Comparison of ENCODE assay signal across 9 cellular contexts in genomic region chr3:113516115-113516505, GRCh38. TPM values are rescaled to one million over a fixed set of nuclear protein-coding genes. Genes with fewer than 3 reads are reported as not detected.
DNase-seq lines count a peak whose midpoint lies in the region; ATAC-seq and TF ChIP-seq lines count a peak whose summit lies in the region.
"Had no signal": no experiment of that assay in that cellular context is flagged by ENCODE, and none has a peak within 500 bp of the region (broad histone marks: within the 10 kb centered on the region; RNA-seq: fewer than 3 reads in every experiment).

No MANE protein-coding gene starts in this region.

- peaks cover 13% of the 10 kb centered on the region for H3K79me2 ChIP-seq in ACC112 (ENCODE audit: control insufficient read depth, insufficient read depth, low read length, unreplicated experiment)

- H3K9ac ChIP-seq in SK-N-MC (ENCODE audit: insufficient read length) = no peak overlapping the region

- ATAC-seq in left lung (peak; percentile 41), HG03439 (IDR thresholded peaks at IDR 0.05; ENCODE audit: unreplicated experiment) (no peak)

- no peak overlapping the region for H3K27ac ChIP-seq in ACC112 (ENCODE audit: low read depth, low read length)
- no peak overlapping the region for H3K27ac ChIP-seq in SK-N-MC
- H3K27ac ChIP-seq in left lung = peak overlapping the region in 1 of 2 donors; percentile 35

- peak; percentile 18 for DNase-seq in G401 (ENCODE audit: low spot score)
- DNase-seq in SK-N-MC (ENCODE audit: low read depth, low spot score) = no peak
- DNase-seq in left lung = no peak
- no peak for DNase-seq in HEK293T (ENCODE audit: extremely low spot score)
- no peak for DNase-seq in SK-N-DZ (ENCODE audit: low spot score)
- no peak for DNase-seq in NCI-H1694 (lab: John Stamatoyannopoulos, UW)
- DNase-seq: NCI-H2029 treated with DMSO at 0.1 percent for 48 hours had no signal

- no peak for TF ChIP-seq CTCF in left lung (IDR thresholded peaks at IDR 0.05)

- no peak overlapping the region for H2AFZ ChIP-seq in ACC112 (ENCODE audit: low read length, unreplicated experiment)

- intact Hi-C loops in left lung (cut with DNase I) = no loop called here

- no peaks in the 10 kb centered on the region for H3K9me3 ChIP-seq in SK-N-MC (ENCODE audit: low read depth, low read length)
- no peaks in the 10 kb centered on the region for H3K9me3 ChIP-seq in left lung

- H3K36me3 ChIP-seq in ACC112 (ENCODE audit: insufficient read depth, low read length) (no peaks in the 10 kb centered on the region), SK-N-MC (ENCODE audit: insufficient read depth, low read length) (no peaks in the 10 kb centered on the region), left lung (no peaks in the 10 kb centered on the region)

- in situ Hi-C loops in G401 (cut with HindIII; ENCODE audit: low sequenced_read_pairs) = no loop called here

- H3K4me3 ChIP-seq in ACC112 (ENCODE audit: low read depth, low read length) (peak overlapping the region; percentile 90; the same call in 1 of the 2 replicates), SK-N-MC (peak overlapping the region; percentile 97), left lung (peak overlapping the region in 1 of 2 donors; percentile 72)

- CTCF ChIA-PET in HEK293T (lab: Yijun Ruan, JAX) = interaction anchor here (0.7 to 1.6 kb wide), 4 partner anchors 20 to 145 kb away, joined by 3 to 6 read pairs (median 4); no protein-coding TSS in a partner anchor

- H3K4me1 ChIP-seq in ACC112 (ENCODE audit: control insufficient read depth, insufficient read depth, low read length, unreplicated experiment) (peaks cover 4% of the 10 kb centered on the region), left lung (peaks cover 4 to 25% of the 10 kb centered on the region in 2 donors)

- POLR2A ChIA-PET in HEK293T (lab: Yijun Ruan, JAX) = interaction anchor here (0.6 to 3.1 kb wide), 8 partner anchors 9 to 231 kb away, joined by 3 to 24 read pairs (median 4); partner anchors contain the start of genes ATP6V1A and NAA50

- H3K27me3 ChIP-seq in ACC112 (ENCODE audit: insufficient read depth, low read length) = peaks cover 30% of the 10 kb centered on the region
- peaks cover 0 to 9% of the 10 kb centered on the region in 2 donors for H3K27me3 ChIP-seq in left lung

TF ChIP-seq in HEK293T, 16 proteins besides CTCF, POLR2A, EP300 and RAD21:
- TF ChIP-seq, protein P1, sequence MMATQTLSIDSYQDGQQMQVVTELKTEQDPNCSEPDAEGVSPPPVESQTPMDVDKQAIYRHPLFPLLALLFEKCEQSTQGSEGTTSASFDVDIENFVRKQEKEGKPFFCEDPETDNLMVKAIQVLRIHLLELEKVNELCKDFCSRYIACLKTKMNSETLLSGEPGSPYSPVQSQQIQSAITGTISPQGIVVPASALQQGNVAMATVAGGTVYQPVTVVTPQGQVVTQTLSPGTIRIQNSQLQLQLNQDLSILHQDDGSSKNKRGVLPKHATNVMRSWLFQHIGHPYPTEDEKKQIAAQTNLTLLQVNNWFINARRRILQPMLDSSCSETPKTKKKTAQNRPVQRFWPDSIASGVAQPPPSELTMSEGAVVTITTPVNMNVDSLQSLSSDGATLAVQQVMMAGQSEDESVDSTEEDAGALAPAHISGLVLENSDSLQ (IDR thresholded peaks at IDR 0.05) = no peak
- TF ChIP-seq ELF4 (IDR thresholded peaks at IDR 0.05) (no peak), HDGF (IDR thresholded peaks at IDR 0.05; ENCODE audit: borderline replicate concordance) (no peak), CTBP1 (IDR thresholded peaks at IDR 0.05; ENCODE audit: borderline replicate concordance) (no peak), SP1 (IDR thresholded peaks at IDR 0.05) (no peak), FOXA1 (IDR thresholded peaks at IDR 0.05) (no peak)

RNA-seq across cellular contexts. Expression of gene SPICE1, which starts 1.2 kb away (rescaled TPM):
- 19.8 and 41.7 TPM in 2 replicates for total RNA-seq in G401 (2014; rRNA removed; shearing (Covaris generic))
- total RNA-seq in left lung = 10 to 100 TPM; 15.9 to 20.7 TPM
- 5.4 and 8.9 TPM in 2 replicates for polyA plus RNA-seq in SK-N-DZ (2014; cell fraction: cytosol; rRNA removed)
- 11.4 and 12.4 TPM in 2 replicates for polyA plus RNA-seq in SK-N-DZ (2014; cell fraction: nucleus; rRNA removed)

RNA-seq across cellular contexts. Expression of gene SIDT1, which starts 16.2 kb away (rescaled TPM):
- not detected in 2 replicates for total RNA-seq in G401 (2014; rRNA removed; shearing (Covaris generic))
- 1 to 10 TPM; 4.1 to 4.7 TPM for total RNA-seq in left lung
- not detected in 2 replicates for polyA plus RNA-seq in SK-N-DZ (2014; cell fraction: cytosol; rRNA removed)
- polyA plus RNA-seq in SK-N-DZ (2014; cell fraction: nucleus; rRNA removed) = not detected in 2 replicates
